10 cellular contexts compared by ENCODE assay signal in genomic region chr14:93045965-93046695, GRCh38.
DNase-seq lines count a peak whose midpoint lies in the region; ATAC-seq and TF ChIP-seq lines count a peak whose summit lies in the region.
"Had no signal": no experiment of that assay in that cellular context is flagged by ENCODE, and none has a peak within 500 bp of the region (broad histone marks: within the 10 kb centered on the region; RNA-seq: fewer than 3 reads in every experiment).

No MANE protein-coding gene starts in this region.

- no peaks in the 10 kb centered on the region for H4K20me1 ChIP-seq in PC-9 (ENCODE audit: insufficient read depth)

- H3K27me3 Mint-ChIP-seq in CD14-positive monocyte (ENCODE audit: low read depth in 3 of 3) (peaks cover 0 to 4% (median 2%) of the 10 kb centered on the region in 3 donors), naive B cell (no peaks in the 10 kb centered on the region)

- H3K4me1 ChIP-seq in PC-9 (replicated peaks; ENCODE audit: insufficient read depth) (peaks cover 92% of the 10 kb centered on the region), duodenal mucosa (ENCODE audit: control insufficient read depth in 1 of 2, insufficient read depth in 2 of 2, low read length in 2 of 2) (peaks cover 94 to 96% of the 10 kb centered on the region in 2 donors)

- H3K27me3 ChIP-seq in PC-9 (ENCODE audit: insufficient read depth, low read depth) (no peaks in the 10 kb centered on the region), duodenal mucosa (ENCODE audit: control insufficient read depth in 1 of 2, insufficient read depth in 2 of 2, low read length in 2 of 2) (no peaks in the 10 kb centered on the region)

- peak overlapping the region in 1 of 2 donors; percentile 14 for H3K4me3 Mint-ChIP-seq in CD14-positive monocyte
- H3K4me3 Mint-ChIP-seq in naive B cell = peak overlapping the region in 3 of 8 donors; percentile 4 to 55 (median 41)

- H3K27ac ChIP-seq in PC-9 (peak overlapping the region; percentile 99), duodenal mucosa (ENCODE audit: low read depth, low read length) (peak overlapping the region; percentile 55)

- no peak overlapping the region for H2AFZ ChIP-seq in PC-9

- BruUV-seq in PC-9 (replicated peaks; lab: Mats Ljungman, UMichigan) = no TSS peak

- H3K9me3 ChIP-seq in PC-9 (ENCODE audit: insufficient read depth, low read depth) (no peaks in the 10 kb centered on the region), duodenal mucosa (ENCODE audit: control insufficient read depth in 1 of 2, low read length in 2 of 2) (no peaks in the 10 kb centered on the region)

- DNase-seq in CD14-positive monocyte (ENCODE audit: low spot score) (no peak), PC-9 (peak; percentile 71 to 88), naive B cell (no peak), T-helper 2 cell (no peak), DMS153 treated with DMSO at 0.1 percent for 48 hours (lab: John Stamatoyannopoulos, UW; ENCODE audit: unreplicated experiment) (no peak)
- DNase-seq: activated T-cell treated with anti-CD3 and anti-CD28 coated beads, Interleukin-2, amount 50 U/mL, for 1 hour; stimulated activated CD4-positive, alpha-beta T cell treated with anti-CD3 and anti-CD28 coated beads, Interleukin-2, amount 100 ng/mL, for 48 hours had no signal

- H3K27ac Mint-ChIP-seq in CD14-positive monocyte (peak overlapping the region; percentile 24 to 87 (median 73)), naive B cell (peak overlapping the region in 4 of 6 donors; percentile 66 to 98 (median 86))

- H3K36me3 ChIP-seq in PC-9 (ENCODE audit: low read depth) (no peaks in the 10 kb centered on the region; the same call in 1 of the 2 replicates), duodenal mucosa (ENCODE audit: control insufficient read depth in 1 of 2, insufficient read depth in 2 of 2, low read length in 2 of 2) (no peaks in the 10 kb centered on the region)

- POLR2A ChIA-PET in PC-9 (lab: Charles Lee; ENCODE audit: unreplicated experiment) = no interaction called here

- H3K9me3 Mint-ChIP-seq in CD14-positive monocyte = no peaks in the 10 kb centered on the region
- H3K9me3 Mint-ChIP-seq in naive B cell = no peaks in the 10 kb centered on the region

- peak overlapping the region; percentile 83 for H3K4me2 ChIP-seq in PC-9

- intact Hi-C loops in CD14-positive monocyte (cut with micrococcal nuclease) (no loop called here), PC-9 (cut with micrococcal nuclease; ENCODE audit: unreplicated experiment) (loop anchor here (1.0 to 2.0 kb wide), 2 partner anchors 10 to 71 kb away; no protein-coding TSS in a partner anchor)

- TF ChIP-seq CTCF in CD14-positive monocyte (IDR thresholded peaks at IDR 0.05) (no peak), PC-9 (conservative IDR thresholded peaks at IDR 0.05) (no peak)

- peaks cover 64% of the 10 kb centered on the region for H3F3A ChIP-seq in PC-9 (ENCODE audit: insufficient read depth, low read depth)

- peaks cover 57% of the 10 kb centered on the region for H3K79me2 ChIP-seq in PC-9 (ENCODE audit: low read depth)

- CTCF ChIA-PET in PC-9 (lab: Charles Lee) = interaction anchor here (0.7 kb wide), 1 partner anchor 10 kb away, joined by 3 read pairs; no protein-coding TSS in a partner anchor

- peak overlapping the region; percentile 34 to 40 for H3K9ac ChIP-seq in duodenal mucosa (ENCODE audit: low read depth in 1 of 2, low read length in 2 of 2)

- no peaks in the 10 kb centered on the region for H3K9me2 ChIP-seq in PC-9 (ENCODE audit: insufficient read depth)

- H3K4me1 Mint-ChIP-seq in CD14-positive monocyte = peaks cover 77% of the 10 kb centered on the region
- peaks cover 52 to 58% (median 54%) of the 10 kb centered on the region in 3 donors for H3K4me1 Mint-ChIP-seq in naive B cell

- H3K36me3 Mint-ChIP-seq in CD14-positive monocyte (peaks cover 39 to 66% of the 10 kb centered on the region in 2 donors), naive B cell (peaks cover 3 to 6% of the 10 kb centered on the region in 2 donors)

- H3K4me3 ChIP-seq in PC-9 (peak overlapping the region; percentile 37; the same call in 1 of the 2 replicates), duodenal mucosa (ENCODE audit: low read depth in 1 of 2, low read length in 2 of 2) (no peak overlapping the region)

- ATAC-seq in naive B cell (ENCODE audit: low read depth in 2 of 2) (no peak), HG03280 (IDR thresholded peaks at IDR 0.05; ENCODE audit: unreplicated experiment) (no peak), HG02970 (IDR thresholded peaks at IDR 0.05; ENCODE audit: low FRiP score, unreplicated experiment) (no peak)

Comparison
In these comparisons a context has a peak if more than half of its experiments do, and no peak if none do; other contexts are left out.
1. DNase-seq: peak in PC-9 (2 of 2); none in CD14-positive monocyte (single experiment), naive B cell (single experiment), T-helper 2 cell (0 of 5) and DMS153 treated with DMSO at 0.1 percent for 48 hours (single experiment).